In the genomic region with DNA sequence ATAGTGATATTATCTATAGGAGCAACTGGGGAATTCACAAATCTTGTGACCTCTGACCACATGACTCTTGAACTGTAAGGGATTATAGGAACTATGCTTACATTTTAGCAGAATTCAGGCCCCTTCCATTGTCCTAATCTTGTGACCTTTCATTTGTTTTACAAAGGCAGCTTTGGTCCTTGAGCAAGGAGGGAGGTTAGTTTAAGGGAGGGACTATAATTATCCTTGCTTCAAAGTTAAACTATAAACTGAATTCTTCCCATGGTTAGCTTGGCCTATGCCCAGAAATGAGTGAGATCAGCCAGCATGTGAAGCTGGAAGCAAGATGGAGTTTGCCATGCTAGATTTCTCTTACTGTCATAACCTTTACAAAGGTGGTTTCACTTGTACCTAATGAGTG, we compare ENCODE assay signal across 14 cellular contexts.
"Had no signal": no experiment of that assay in that cellular context is flagged by ENCODE, and none has a peak within 500 bp of the region (broad histone marks: within the 10 kb centered on the region; RNA-seq: fewer than 3 reads in every experiment).

No MANE protein-coding gene starts in this region.

- H3K4me3 ChIP-seq: coronary artery, smooth muscle cell, thyroid gland, vagina had no signal

- H3K9me3 ChIP-seq: thyroid gland, vagina had no signal

- H3K36me3 Mint-ChIP-seq: stimulated activated effector memory CD8-positive, alpha-beta T cell treated with anti-CD3 and anti-CD28 coated beads, Interleukin-12 subunit alpha, Interleukin-12 subunit beta, amount 100 ng/mL, for 72 hours had no signal

- H3K27ac Mint-ChIP-seq: activated T-helper 1 cell treated with anti-CD3 and anti-CD28 coated beads, Interleukin-12 subunit alpha, Interleukin-12 subunit beta, Interleukin-2, Interleukin-4 antibody, amounts not matched to agents 30 ng/mL and 10 ng/mL and 1 ng/mL, durations not matched to agents 14 hours and 24 hours and 36 hours; stimulated activated effector memory CD8-positive, alpha-beta T cell treated with anti-CD3 and anti-CD28 coated beads, Interleukin-12 subunit alpha, Interleukin-12 subunit beta, amount 100 ng/mL, for 72 hours had no signal

- H3K27ac ChIP-seq: coronary artery, thyroid gland, vagina, WERI-Rb-1 had no signal

- H3K9me3 Mint-ChIP-seq: activated T-helper 1 cell treated with anti-CD3 and anti-CD28 coated beads, Interleukin-12 subunit alpha, Interleukin-12 subunit beta, Interleukin-2, Interleukin-4 antibody, amounts not matched to agents 30 ng/mL and 10 ng/mL and 1 ng/mL, durations not matched to agents 14 hours and 24 hours and 36 hours; stimulated activated effector memory CD8-positive, alpha-beta T cell treated with anti-CD3 and anti-CD28 coated beads, Interleukin-12 subunit alpha, Interleukin-12 subunit beta, amount 100 ng/mL, for 72 hours had no signal

- H3K4me1 ChIP-seq: thyroid gland, vagina had no signal

- H3K27me3 ChIP-seq: thyroid gland, vagina had no signal

- H3K4me2 ChIP-seq: smooth muscle cell had no signal

- H3K36me3 ChIP-seq: thyroid gland, vagina, WERI-Rb-1 had no signal

- H3K4me3 Mint-ChIP-seq: activated T-helper 1 cell treated with anti-CD3 and anti-CD28 coated beads, Interleukin-12 subunit alpha, Interleukin-12 subunit beta, Interleukin-2, Interleukin-4 antibody, amounts not matched to agents 30 ng/mL and 10 ng/mL and 1 ng/mL, durations not matched to agents 14 hours and 24 hours and 36 hours; neural crest cell; stimulated activated effector memory CD8-positive, alpha-beta T cell treated with anti-CD3 and anti-CD28 coated beads, Interleukin-12 subunit alpha, Interleukin-12 subunit beta, amount 100 ng/mL, for 72 hours had no signal

- DNase-seq: activated CD4-positive, alpha-beta T cell treated with anti-CD3 and anti-CD28 coated beads for 4 hours; activated naive CD4-positive, alpha-beta T cell treated with Interleukin-2 at 50 U/mL for 16 hours; central memory CD4-positive, alpha-beta T cell; effector CD4-positive, alpha-beta T cell; head of caudate nucleus; T-helper 1 cell; thyroid gland; WERI-Rb-1 had no signal

- H3K4me1 Mint-ChIP-seq: stimulated activated effector memory CD8-positive, alpha-beta T cell treated with anti-CD3 and anti-CD28 coated beads, Interleukin-12 subunit alpha, Interleukin-12 subunit beta, amount 100 ng/mL, for 72 hours had no signal

- ATAC-seq: stimulated activated effector memory CD8-positive, alpha-beta T cell treated with anti-CD3 and anti-CD28 coated beads, Interleukin-12 subunit alpha, Interleukin-12 subunit beta, amount 100 ng/mL, for 72 hours had no signal
